18 cellular contexts compared by ENCODE assay signal in genomic region chr6:12265795-12266194, GRCh38. TPM values are rescaled to one million over a fixed set of nuclear protein-coding genes. Genes with fewer than 3 reads are reported as not detected.
DNase-seq lines count a peak whose midpoint lies in the region; ATAC-seq and TF ChIP-seq lines count a peak whose summit lies in the region.
"Had no signal": no experiment of that assay in that cellular context is flagged by ENCODE, and none has a peak within 500 bp of the region (broad histone marks: within the 10 kb centered on the region; RNA-seq: fewer than 3 reads in every experiment).

No MANE protein-coding gene starts in this region.

- no peaks in the 10 kb centered on the region for H3K36me3 Mint-ChIP-seq in activated T-helper 17 cell treated with anti-CD3 and anti-CD28 coated beads, Interleukin-2, amount 50 U/mL, for 72 hours (ENCODE audit: low read depth)
- H3K36me3 Mint-ChIP-seq: activated naive CD4-positive, alpha-beta T cell treated with anti-CD3 and anti-CD28 coated beads, Interleukin-2, amount 10 ng/mL, durations not matched to agents 7 days and 5 days; CD4-positive, CD25-positive, alpha-beta regulatory T cell; IgD-negative memory B cell had no signal

- no peak overlapping the region for H3K4me3 Mint-ChIP-seq in activated T-helper 17 cell treated with anti-CD3 and anti-CD28 coated beads, Interleukin-2, amount 50 U/mL, for 72 hours
- H3K4me3 Mint-ChIP-seq: activated naive CD4-positive, alpha-beta T cell treated with anti-CD3 and anti-CD28 coated beads, Interleukin-2, amount 10 ng/mL, durations not matched to agents 7 days and 5 days; CD4-positive, CD25-positive, alpha-beta regulatory T cell had no signal

- H3K27me3 Mint-ChIP-seq in activated T-helper 17 cell treated with anti-CD3 and anti-CD28 coated beads, Interleukin-2, amount 50 U/mL, for 72 hours, result peaks cover 11% of the 10 kb centered on the region

- H3K27me3 ChIP-seq in brain microvascular endothelial cell (replicated peaks), result no peaks in the 10 kb centered on the region
- H3K27me3 ChIP-seq in neutrophil, result no peaks in the 10 kb centered on the region
- H3K27me3 ChIP-seq: esophagus muscularis mucosa had no signal

- H3K9me3 ChIP-seq in neutrophil, result no peaks in the 10 kb centered on the region
- H3K9me3 ChIP-seq: esophagus muscularis mucosa had no signal

- TF ChIP-seq CTCF in brain microvascular endothelial cell (IDR thresholded peaks at IDR 0.05; ENCODE audit: low read depth, low read length, missing control alignments) (no peak), neutrophil (IDR thresholded peaks at IDR 0.05) (no peak)

- no peak overlapping the region for H3K4me3 ChIP-seq in brain microvascular endothelial cell (ENCODE audit: low read depth, low read length)
- peak overlapping the region in 1 of 2 experiments; percentile 31 for H3K4me3 ChIP-seq in neutrophil (ENCODE audit: low read depth in 1 of 2, low read length in 1 of 2)
- H3K4me3 ChIP-seq: esophagus muscularis mucosa had no signal

- H3K27ac Mint-ChIP-seq in activated T-helper 17 cell treated with anti-CD3 and anti-CD28 coated beads, Interleukin-2, amount 50 U/mL, for 72 hours, result no peak overlapping the region
- H3K27ac Mint-ChIP-seq: activated naive CD4-positive, alpha-beta T cell treated with anti-CD3 and anti-CD28 coated beads, Interleukin-2, amount 10 ng/mL, durations not matched to agents 7 days and 5 days; CD4-positive, CD25-positive, alpha-beta regulatory T cell had no signal

- no peak for ATAC-seq in HG02973 (IDR thresholded peaks at IDR 0.05; ENCODE audit: unreplicated experiment)
- ATAC-seq in activated T-helper 17 cell treated with anti-CD3 and anti-CD28 coated beads, Interleukin-2, amount 50 U/mL, for 72 hours (replicated peaks), result no peak

- H3K4me1 ChIP-seq in neutrophil (ENCODE audit: control insufficient read depth in 1 of 2, insufficient read depth in 1 of 2, low read depth in 1 of 2, low read length in 1 of 2), result peaks cover 30 to 39% of the 10 kb centered on the region in 2 experiments
- H3K4me1 ChIP-seq: esophagus muscularis mucosa had no signal

- H3K36me3 ChIP-seq in brain microvascular endothelial cell (replicated peaks) (no peaks in the 10 kb centered on the region), neutrophil (no peaks in the 10 kb centered on the region)
- H3K36me3 ChIP-seq: esophagus muscularis mucosa had no signal

- H3K27ac ChIP-seq in brain microvascular endothelial cell, result peak overlapping the region; percentile 14
- peak overlapping the region; percentile 80 for H3K27ac ChIP-seq in neutrophil
- H3K27ac ChIP-seq: esophagus muscularis mucosa had no signal

- DNase-seq in ELR (ENCODE audit: low read depth) (peak; percentile 87), NOMO-1 (lab: John Stamatoyannopoulos, UW; ENCODE audit: unreplicated experiment in 2 of 2) (peak; percentile 79 to 99), brain microvascular endothelial cell (peak; percentile 75), anterior cingulate cortex (lab: John Stamatoyannopoulos, UW) (no peak)
- DNase-seq in activated naive CD4-positive, alpha-beta T cell (lab: John Stamatoyannopoulos, UW), result no peak
- DNase-seq: activated naive CD4-positive, alpha-beta T cell treated with anti-CD3 and anti-CD28 coated beads, Interleukin-2, amount 10 ng/mL, durations not matched to agents 7 days and 5 days; CD4-positive, CD25-positive, alpha-beta regulatory T cell; cerebellar nuclear complex; NCI-H1694; NCI-H524 treated with DMSO at 0.1 percent for 48 hours; SHP77 treated with DMSO at 0.1 percent for 48 hours; stimulated activated CD4-positive, alpha-beta T cell treated with anti-CD3 and anti-CD28 coated beads, Interleukin-4, amount 100 ng/mL, for 4 hours; stimulated activated naive CD8-positive, alpha-beta T cell treated with anti-CD3 and anti-CD28 coated beads, Interleukin-15, Interleukin-2, amounts not matched to agents 100 U/mL and 50 U/mL, for 24 hours had no signal

- in situ Hi-C loops in brain microvascular endothelial cell (cut with HindIII; ENCODE audit: low pct_ligation_motif_present, low sequenced_read_pairs), result no loop called here

- no peaks in the 10 kb centered on the region for H3K4me1 Mint-ChIP-seq in activated T-helper 17 cell treated with anti-CD3 and anti-CD28 coated beads, Interleukin-2, amount 50 U/mL, for 72 hours

- no peaks in the 10 kb centered on the region for H3K9me3 Mint-ChIP-seq in activated T-helper 17 cell treated with anti-CD3 and anti-CD28 coated beads, Interleukin-2, amount 50 U/mL, for 72 hours

RNA-seq across cellular contexts. Expression of gene EDN1, which starts 24.4 kb away (rescaled TPM):
- under 1 TPM; 0.11 to 0.13 TPM for total RNA-seq in activated T-helper 17 cell treated with anti-CD3 and anti-CD28 coated beads, Interleukin-2, amount 50 U/mL, for 72 hours

Comparison
In these comparisons a context has a peak if more than half of its experiments do, and no peak if none do; other contexts are left out.
1. DNase-seq: peak in ELR (single experiment), NOMO-1 (2 of 2) and brain microvascular endothelial cell (single experiment); none in anterior cingulate cortex (0 of 58) and activated naive CD4-positive, alpha-beta T cell (0 of 4).